In the genomic region with DNA sequence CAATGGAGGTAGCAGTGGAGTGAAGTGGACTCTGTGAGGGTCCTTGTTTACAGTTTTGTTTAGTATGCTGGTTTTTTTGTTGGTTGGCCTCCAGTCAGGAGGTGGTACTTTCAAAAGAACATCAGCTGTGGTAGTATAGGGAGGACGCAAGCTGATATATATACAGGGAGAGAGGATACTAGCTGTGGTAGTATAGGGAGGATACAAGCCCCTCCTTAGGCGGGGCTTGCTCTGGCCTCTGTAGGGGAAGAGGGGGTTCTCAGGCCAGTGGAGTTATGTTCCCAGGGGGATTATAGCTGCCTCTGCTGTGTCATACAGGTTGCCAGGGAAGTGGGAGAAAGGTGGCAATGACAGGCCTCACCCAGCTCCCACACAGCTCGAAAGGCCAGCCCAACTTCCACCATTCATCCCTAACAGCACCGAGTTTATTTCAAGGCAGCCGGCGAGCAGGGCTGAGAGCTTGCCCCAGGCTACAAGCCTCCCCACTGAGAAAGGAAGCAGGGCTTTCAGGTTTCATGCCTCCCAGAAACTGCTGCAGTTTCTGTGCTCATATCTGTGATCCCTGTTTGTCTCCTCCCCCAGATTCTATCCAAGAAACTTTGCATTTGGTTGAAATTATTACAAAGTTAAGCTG, we compare ENCODE assay signal across 19 cellular contexts. TPM values are rescaled to one million over a fixed set of nuclear protein-coding genes. Genes with fewer than 3 reads are reported as not detected.
"Had no signal": no experiment of that assay in that cellular context is flagged by ENCODE, and none has a peak within 500 bp of the region (broad histone marks: within the 10 kb centered on the region; RNA-seq: fewer than 3 reads in every experiment).

No MANE protein-coding gene starts in this region.

- H3K27me3 ChIP-seq: body of pancreas, gastrocnemius medialis, heart right ventricle, stomach, uterus had no signal

- H3K36me3 Mint-ChIP-seq: activated naive CD4-positive, alpha-beta T cell treated with anti-CD3 and anti-CD28 coated beads, Interleukin-2, amount 50 U/mL, for 24 hours had no signal

- H3K4me1 ChIP-seq: body of pancreas, gastrocnemius medialis, heart right ventricle, stomach, uterus had no signal

- H3K27ac ChIP-seq: body of pancreas, coronary artery, gastrocnemius medialis, heart right ventricle, stomach, uterus had no signal

- H3K4me3 Mint-ChIP-seq: activated naive CD4-positive, alpha-beta T cell treated with anti-CD3 and anti-CD28 coated beads, Interleukin-2, amount 50 U/mL, for 24 hours had no signal

- H3K27ac Mint-ChIP-seq: activated naive CD4-positive, alpha-beta T cell treated with anti-CD3 and anti-CD28 coated beads, Interleukin-2, amount 50 U/mL, for 24 hours had no signal

- DNase-seq: activated CD4-positive, alpha-beta T cell treated with anti-CD3 and anti-CD28 coated beads, Interleukin-2, amount 50 U/mL, for 1 hour; activated CD4-positive, CD25-positive, alpha-beta regulatory T cell; body of pancreas; central memory CD4-positive, alpha-beta T cell; effector CD8-positive, alpha-beta T cell; gastrocnemius medialis; heart right ventricle; kidney glomerular epithelial cell; retina; stimulated activated CD4-positive, alpha-beta T cell treated with anti-CD3 and anti-CD28 coated beads, Interleukin-4, amount 100 ng/mL, for 4 hours; stomach; uterus had no signal

- H3K36me3 ChIP-seq: gastrocnemius medialis, heart right ventricle, stomach, uterus had no signal

- H3K4me3 ChIP-seq: body of pancreas, coronary artery, gastrocnemius medialis, heart right ventricle, stomach, uterus had no signal

- H3K9me3 ChIP-seq: body of pancreas, gastrocnemius medialis, heart right ventricle, stomach, uterus had no signal

- FAIRE-seq: TTC549 had no signal

- ATAC-seq: body of pancreas, gastrocnemius medialis, heart right ventricle had no signal

- H3K9me3 Mint-ChIP-seq: activated naive CD4-positive, alpha-beta T cell treated with anti-CD3 and anti-CD28 coated beads, Interleukin-2, amount 50 U/mL, for 24 hours had no signal

- H3K4me1 Mint-ChIP-seq: activated naive CD4-positive, alpha-beta T cell treated with anti-CD3 and anti-CD28 coated beads, Interleukin-2, amount 50 U/mL, for 24 hours had no signal

RNA-seq across cellular contexts. Expression of a gene that starts 10.4 kb away (rescaled TPM):
- total RNA-seq: body of pancreas, gastrocnemius medialis, heart right ventricle, liver, myocyte, skeletal muscle tissue, stomach, uterus had no signal
- polyA plus RNA-seq: heart right ventricle, liver, stomach, thymus had no signal

RNA-seq across cellular contexts. Expression of a gene that starts 22.6 kb away (rescaled TPM):
- total RNA-seq: body of pancreas, gastrocnemius medialis, heart right ventricle, liver, myocyte, skeletal muscle tissue, stomach, uterus had no signal
- polyA plus RNA-seq: heart right ventricle, liver had no signal

RNA-seq across cellular contexts. Expression of a gene that starts 26.2 kb away (rescaled TPM):
- total RNA-seq: body of pancreas, gastrocnemius medialis, heart right ventricle, liver, myocyte, skeletal muscle tissue, stomach, uterus had no signal
- polyA plus RNA-seq: heart right ventricle, liver, stomach, thymus had no signal

RNA-seq across cellular contexts. Expression of a gene that starts 40.2 kb away (rescaled TPM):
- total RNA-seq: body of pancreas, gastrocnemius medialis, myocyte, skeletal muscle tissue, stomach had no signal
- polyA plus RNA-seq: heart right ventricle, liver, stomach, thymus had no signal

RNA-seq across cellular contexts. Expression of a gene that starts 48.2 kb away (rescaled TPM):
- total RNA-seq: body of pancreas, gastrocnemius medialis, myocyte, skeletal muscle tissue, stomach had no signal
- polyA plus RNA-seq: heart right ventricle, liver, stomach had no signal
